Comparison of ENCODE assay signal across 8 cellular contexts in genomic region chrX:7147978-7148824, GRCh38. TPM values are rescaled to one million over a fixed set of nuclear protein-coding genes. Genes with fewer than 3 reads are reported as not detected.
DNase-seq lines count a peak whose midpoint lies in the region; ATAC-seq, FAIRE-seq and TF ChIP-seq lines count a peak whose summit lies in the region.

Gene PUDP, minus strand, starts transcription at chrX:7148153. Its CDS starts 40 bp downstream, at chrX:7148113.

- no peaks in the 10 kb centered on the region for H4K20me1 ChIP-seq in H1 (replicated peaks in 1 of 2; ENCODE audit: control insufficient read depth in 1 of 2, insufficient read depth in 2 of 2, low read length in 2 of 2)

- no peak within 1 kb of the TSS for H2BK12ac ChIP-seq in H1 (ENCODE audit: low read depth, low read length)

- no peaks in the 10 kb centered on the region for H3K79me1 ChIP-seq in H1 (ENCODE audit: low read depth, low read length)
- no peaks in the 10 kb centered on the region for H3K79me1 ChIP-seq in mesendoderm (ENCODE audit: low read length)

- CTCF ChIA-PET in H1 (lab: Charles Lee; ENCODE audit: partially characterized antibody) = interaction anchor here (1.4 kb wide), 1 partner anchor 16 kb away, joined by 3 read pairs; no protein-coding TSS in a partner anchor

- H2BK20ac ChIP-seq in H1 (ENCODE audit: low read length) = no peak within 1 kb of the TSS

- TF ChIP-seq CTCF in H1 (IDR thresholded peaks at IDR 0.05; ENCODE audit: control extremely low read depth in 1 of 3, insufficient read depth in 1 of 3, low read depth in 1 of 3, low read length in 3 of 3) = no peak

- H3K56ac ChIP-seq in H1 (replicated peaks; ENCODE audit: insufficient read length, low read depth, low read length) (no peak within 1 kb of the TSS), mesendoderm (ENCODE audit: low read length) (peak within 1 kb of the TSS; percentile 89)

- H3K79me2 ChIP-seq in H1 (ENCODE audit: control insufficient read depth in 1 of 2, insufficient read depth in 2 of 2, low read length in 2 of 2) = peaks cover 0 to 3% of the 10 kb centered on the region in 2 experiments; a peak in 1 of 4 replicates
- no peaks in the 10 kb centered on the region for H3K79me2 ChIP-seq in mesendoderm (ENCODE audit: control insufficient read depth, insufficient read depth, low read length)

- TF ChIP-seq RAD21 in H1 (IDR thresholded peaks at IDR 0.05 in 1 of 2, conservative IDR thresholded peaks at IDR 0.05 in 1 of 2; ENCODE audit: low read depth in 2 of 2, low read length in 2 of 2) = 0 out of 4 replicates have a peak, but pooled peaks of 1 of the 2 experiments have one; percentile 2

- peaks cover 6% of the 10 kb centered on the region; the same call in 1 of the 2 replicates for H3K23me2 ChIP-seq in H1 (ENCODE audit: low read depth, low read length)

- 1% methylated on average over 37 of the region's 76 CpGs; no CpG with 5 or more reads in 1 of the 2 experiments for WGBS in H1 (ENCODE audit: extremely low coverage in 1 of 2, insufficient coverage in 1 of 2, insufficient read length in 1 of 2, insufficient replicate concordance in 2 of 2, low coverage in 1 of 2, low lambda C conversion rate in 2 of 2, missing lambda C conversion rate in 1 of 2), 2 experiments
- WGBS in mesendoderm (ENCODE audit: extremely low coverage, insufficient coverage, low lambda C conversion rate) = no CpG with 5 or more reads among the region's 76 CpGs

- DNase-seq in COLO829 (ENCODE audit: low spot score) (peak; percentile 86), HPDE6-E6E7 (ENCODE audit: extremely low spot score) (peak; percentile 94), H1 (ENCODE audit: low read depth in 1 of 2, low spot score in 2 of 2) (peak in 1 of 2 experiments; percentile 81), mesendoderm (peak; percentile 83)
- peak; percentile 72 for DNase-seq in NK-92 treated with Interleukin-12 subunit alpha and Interleukin-12 subunit beta, amount 100 ng/mL, for 24 hours (lab: John Stamatoyannopoulos, UW)
- DNase-seq in activated CD8-positive, alpha-beta memory T cell treated with anti-CD3 and anti-CD28 coated beads for 4 hours (ENCODE audit: low read depth in 2 of 2) = peak; percentile 68 to 75
- DNase-seq in stimulated activated CD8-positive, alpha-beta memory T cell treated with anti-CD3 and anti-CD28 coated beads, Interleukin-12 subunit alpha, Interleukin-12 subunit beta, amount 100 ng/mL, for 4 hours (ENCODE audit: low read depth) = peak; percentile 86

- H3K23ac ChIP-seq in H1 (ENCODE audit: insufficient read length) (no peak within 1 kb of the TSS), mesendoderm (ENCODE audit: low read length) (no peak within 1 kb of the TSS)

- H3K14ac ChIP-seq in H1 (ENCODE audit: insufficient read length) = no peak within 1 kb of the TSS

- peak within 1 kb of the TSS; percentile 69 to 86 (median 76) for H3K4me3 ChIP-seq in H1 (ENCODE audit: extremely low read depth in 1 of 4, insufficient read depth in 2 of 4, low read depth in 3 of 4, low read length in 4 of 4)
- peak within 1 kb of the TSS; percentile 61 for H3K4me3 ChIP-seq in mesendoderm (ENCODE audit: low read length)

- no peak for TF ChIP-seq EP300 in H1 (IDR thresholded peaks at IDR 0.05; ENCODE audit: borderline replicate concordance in 1 of 2, low read depth in 2 of 2, low read length in 2 of 2)

- peak within 1 kb of the TSS; percentile 40 to 77 (median 58); a peak in 6 of 7 replicates for H3K9ac ChIP-seq in H1 (replicated peaks in 1 of 4; ENCODE audit: extremely low read depth in 1 of 4, low read depth in 3 of 4, low read length in 3 of 4)
- H3K9ac ChIP-seq in mesendoderm (ENCODE audit: low read length) = peak within 1 kb of the TSS; percentile 79

- POLR2A ChIA-PET in H1 (lab: Charles Lee; ENCODE audit: partially characterized antibody) = interaction anchor here (0.7 kb wide), 1 partner anchor 178 kb away, joined by 3 read pairs; no protein-coding TSS in a partner anchor

- H3K36me3 ChIP-seq in H1 (ENCODE audit: control insufficient read depth in 2 of 4, insufficient read depth in 4 of 4, low read length in 3 of 4) (no peaks in the 10 kb centered on the region), mesendoderm (ENCODE audit: control insufficient read depth, insufficient read depth, low read length) (no peaks in the 10 kb centered on the region)

- H4K91ac ChIP-seq in H1 (replicated peaks; ENCODE audit: insufficient read length, low read length) = no peak within 1 kb of the TSS

- H4K5ac ChIP-seq in H1 (ENCODE audit: insufficient read length, low read depth, low read length) (peak within 1 kb of the TSS; percentile 87), mesendoderm (ENCODE audit: low read length) (no peak within 1 kb of the TSS)

- H3K4ac ChIP-seq in H1 (replicated peaks; ENCODE audit: insufficient read length, low read depth, low read length) (peak within 1 kb of the TSS; percentile 69), mesendoderm (ENCODE audit: low read depth, low read length) (no peak within 1 kb of the TSS)

- H3K27ac ChIP-seq in H1 (ENCODE audit: low read depth, low read length) (no peak within 1 kb of the TSS; the same call in 1 of the 2 replicates), mesendoderm (ENCODE audit: low read depth, low read length) (peak within 1 kb of the TSS; percentile 66)

- FAIRE-seq in H1 (lab: Jason Lieb, UNC) = peak; percentile 78

- H2AFZ ChIP-seq in H1 (ENCODE audit: low read length) = peak within 1 kb of the TSS; percentile 94

- H3K9me3 ChIP-seq in H1 (ENCODE audit: insufficient read depth in 2 of 2, low read depth in 1 of 2, low read length in 1 of 2) = no peaks in the 10 kb centered on the region

- H3K27me3 ChIP-seq in H1 (replicated peaks in 1 of 4; ENCODE audit: control insufficient read depth in 3 of 4, extremely low read depth in 1 of 4, insufficient read depth in 3 of 4, low read length in 3 of 4) (no peaks in the 10 kb centered on the region), mesendoderm (ENCODE audit: insufficient read depth, low read length, poor library complexity) (no peaks in the 10 kb centered on the region)

- H3K4me2 ChIP-seq in H1 (ENCODE audit: insufficient read depth in 1 of 2, low read depth in 2 of 2, low read length in 2 of 2) (peak within 1 kb of the TSS; percentile 79 to 87), mesendoderm (ENCODE audit: low read length) (peak within 1 kb of the TSS; percentile 67)

- H2BK15ac ChIP-seq in H1 (ENCODE audit: low read length) = no peak within 1 kb of the TSS
- H2BK15ac ChIP-seq in mesendoderm (replicated peaks; ENCODE audit: low read depth) = no peak within 1 kb of the TSS

- H2BK5ac ChIP-seq in H1 (ENCODE audit: low read depth, low read length) (no peak within 1 kb of the TSS), mesendoderm (ENCODE audit: low read length) (no peak within 1 kb of the TSS)

- peak; percentile 81 for ATAC-seq in GM19468 (IDR thresholded peaks at IDR 0.05; ENCODE audit: extremely low read depth, unreplicated experiment)

- H3K18ac ChIP-seq in H1 (ENCODE audit: extremely low read depth, low read length) (no peak within 1 kb of the TSS; the same call in 1 of the 2 replicates), mesendoderm (ENCODE audit: low read length) (peak within 1 kb of the TSS; percentile 90)

- H4K8ac ChIP-seq in H1 (ENCODE audit: extremely low read depth, insufficient read depth, low read length) (no peak within 1 kb of the TSS; the same call in 1 of the 2 replicates), mesendoderm (ENCODE audit: low read depth, low read length) (no peak within 1 kb of the TSS)

- H3K4me1 ChIP-seq in H1 (replicated peaks in 1 of 4; ENCODE audit: control insufficient read depth in 3 of 4, insufficient read depth in 4 of 4, low read length in 3 of 4) = peaks cover 0 to 4% (median 0%) of the 10 kb centered on the region in 4 experiments; a peak in 2 of 7 replicates
- H3K4me1 ChIP-seq in mesendoderm (ENCODE audit: control insufficient read depth, low read depth, low read length) = no peaks in the 10 kb centered on the region

- TF ChIP-seq POLR2A in H1 (IDR thresholded peaks at IDR 0.05; ENCODE audit: control extremely low read depth in 1 of 2, low read depth in 2 of 2, low read length in 2 of 2) = 0 out of 3 replicates have a peak, but pooled peaks of 1 of the 2 experiments have one; percentile 4

- H2AK5ac ChIP-seq in H1 (ENCODE audit: low read depth, low read length) = no peak within 1 kb of the TSS
- H2AK5ac ChIP-seq in mesendoderm (ENCODE audit: low read length) = no peak within 1 kb of the TSS

- no peak within 1 kb of the TSS for H2BK120ac ChIP-seq in H1 (replicated peaks; ENCODE audit: low read depth, low read length)
- no peak within 1 kb of the TSS for H2BK120ac ChIP-seq in mesendoderm (ENCODE audit: low read depth, low read length)

TF ChIP-seq in H1, 55 proteins besides CTCF, POLR2A, EP300 and RAD21 (continues in another document):
- TF ChIP-seq RXRA (IDR thresholded peaks at IDR 0.05; ENCODE audit: insufficient read depth, low read depth, low read length) (no peak), SP2 (IDR thresholded peaks at IDR 0.05; ENCODE audit: low read length) (no peak), CBX8 (IDR thresholded peaks at IDR 0.05; ENCODE audit: borderline replicate concordance, low read depth, low read length) (no peak), SP1 (IDR thresholded peaks at IDR 0.05; ENCODE audit: low read depth, low read length) (no peak), SIRT6 (IDR thresholded peaks at IDR 0.05; ENCODE audit: low read length) (no peak), CTBP2 (IDR thresholded peaks at IDR 0.05; ENCODE audit: borderline replicate concordance, insufficient read depth, insufficient read length, low read length) (no peak), SIN3A (conservative IDR thresholded peaks at IDR 0.05 in 1 of 2, IDR thresholded peaks at IDR 0.05 in 1 of 2; ENCODE audit: low read depth in 1 of 2, low read length in 2 of 2) (0 out of 4 replicates have a peak, but pooled peaks of 1 of the 2 experiments have one; percentile 1), MAX (IDR thresholded peaks at IDR 0.05) (peak; percentile 17; the same call in 1 of the 2 replicates), MAFK (IDR thresholded peaks at IDR 0.05; ENCODE audit: low read depth, low read length) (no peak), KDM5A (IDR thresholded peaks at IDR 0.05; ENCODE audit: low read length) (no peak), CEBPB (IDR thresholded peaks at IDR 0.05; ENCODE audit: low read depth, low read length) (no peak)

RNA-seq across cellular contexts. Expression of gene PUDP, which starts in this region (rescaled TPM):
- 27.2 and 29.4 TPM in 2 replicates for total RNA-seq in H1 (2021; fragmentation: NEBNext Ultra II Directional; extraction: Animal tissue kit (Norgen Biotek cat#: 25700))
- 21.8 and 30.2 TPM in 2 replicates for polyA plus RNA-seq in H1 (2011; rRNA removed)
- 30.4 TPM for polyA plus RNA-seq in H1 (2011; cell fraction: cytosol; rRNA removed)
- 14.6 TPM for polyA plus RNA-seq in H1 (2011; cell fraction: nucleus; rRNA removed)
- 24.3 to 30.8 TPM (median 26.6 TPM) in 4 replicates for polyA plus RNA-seq in H1 (2012, experiment 1 of 2)
- 4.2 TPM for polyA plus RNA-seq in H1 (2012, experiment 2 of 2)
- 14.9 TPM for polyA plus RNA-seq in H1 (2013, experiment 1 of 2)
- polyA plus RNA-seq in H1 (2013, experiment 2 of 2) = 14.6 TPM
- polyA minus RNA-seq in H1 (2011; rRNA and poly(A)+ RNA removed) = 30.6 and 33.5 TPM in 2 replicates
- 15.5 TPM for polyA minus RNA-seq in H1 (2011; cell fraction: cytosol; rRNA and poly(A)+ RNA removed)
- polyA minus RNA-seq in H1 (2011; cell fraction: nucleus; rRNA and poly(A)+ RNA removed) = 17.3 TPM
- 19.0 TPM for polyA plus RNA-seq in mesendoderm (2013, experiment 1 of 2)
- 18.3 TPM for polyA plus RNA-seq in mesendoderm (2013, experiment 2 of 2)
